8 cellular contexts compared by ENCODE assay signal in the genomic region with DNA sequence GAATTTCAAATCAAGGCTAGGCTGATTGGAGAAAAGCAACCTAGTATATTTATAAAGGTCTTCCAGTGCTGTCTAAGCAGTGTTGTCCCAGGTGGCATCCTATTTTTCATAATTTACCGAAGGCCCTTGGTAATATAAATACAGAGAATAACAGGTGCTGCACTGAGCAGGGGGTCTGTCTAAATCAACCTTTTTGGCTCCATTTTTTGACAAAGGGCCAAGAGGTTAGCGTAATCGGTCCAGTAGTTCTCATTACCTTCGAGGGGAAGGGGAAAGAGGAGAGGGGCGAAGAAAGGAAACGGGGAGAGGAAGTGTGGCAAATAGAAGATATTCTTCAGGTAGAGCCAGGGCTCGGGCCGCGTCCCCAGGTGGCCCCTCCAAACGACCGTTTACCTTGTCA. TPM values are rescaled to one million over a fixed set of nuclear protein-coding genes. Genes with fewer than 3 reads are reported as not detected.
DNase-seq lines count a peak whose midpoint lies in the region; ATAC-seq and TF ChIP-seq lines count a peak whose summit lies in the region.

No MANE protein-coding gene starts in this region.

- no peak for TF ChIP-seq CTCF in AG09309 (IDR thresholded peaks at IDR 0.05; ENCODE audit: control insufficient read depth, insufficient read depth, low read depth, low read length, missing control alignments)
- TF ChIP-seq CTCF in MM.1S (IDR thresholded peaks at IDR 0.05; ENCODE audit: low read length) = no peak
- no peak for TF ChIP-seq CTCF in MCF 10A (IDR thresholded peaks at IDR 0.05; ENCODE audit: unreplicated experiment)
- TF ChIP-seq CTCF in lung (IDR thresholded peaks at IDR 0.05; ENCODE audit: control extremely low read depth, extremely low read depth) = no peak
- no peak for TF ChIP-seq CTCF in upper lobe of right lung (IDR thresholded peaks at IDR 0.05)

- no peaks in the 10 kb centered on the region for H3K36me3 Mint-ChIP-seq in MCF 10A (ENCODE audit: insufficient read depth, unreplicated experiment)

- H3K9me3 ChIP-seq in MM.1S (replicated peaks; ENCODE audit: insufficient read depth, low read length) = no peaks in the 10 kb centered on the region
- no peaks in the 10 kb centered on the region for H3K9me3 ChIP-seq in lung (ENCODE audit: control insufficient read depth in 2 of 2, insufficient read depth in 1 of 2, low read length in 1 of 2)
- H3K9me3 ChIP-seq in upper lobe of right lung = no peaks in the 10 kb centered on the region

- peak overlapping the region; percentile 59 for H3K4me2 ChIP-seq in MM.1S (ENCODE audit: low read depth, low read length)

- POLR2A ChIA-PET in MCF 10A (lab: Yijun Ruan, JAX) = interaction anchor here (0.5 to 3.1 kb wide), 11 partner anchors 8 to 856 kb away, joined by 3 to 17 read pairs (median 3); a partner anchor contains a TSS

- peak overlapping the region; percentile 85 for H3K9ac ChIP-seq in MM.1S (ENCODE audit: low read length)

- peak overlapping the region; percentile 91; the same call in 1 of the 2 replicates for H3K27ac ChIP-seq in MM.1S (ENCODE audit: low read length)
- H3K27ac ChIP-seq in lung (ENCODE audit: low read depth in 1 of 2, low read length in 1 of 2) = peak overlapping the region; percentile 61 to 99
- H3K27ac ChIP-seq in upper lobe of right lung = peak overlapping the region; percentile 96

- H3K4me3 ChIP-seq in AG09309 (ENCODE audit: control insufficient read depth, low read depth, low read length) (peak overlapping the region; percentile 58), MM.1S (ENCODE audit: low read length) (peak overlapping the region; percentile 61), lung (peak overlapping the region; percentile 65), upper lobe of right lung (peak overlapping the region; percentile 99)

- no peaks in the 10 kb centered on the region for H4K20me1 ChIP-seq in MM.1S (ENCODE audit: insufficient read depth, low read length)

- H3K9me3 Mint-ChIP-seq in MCF 10A (ENCODE audit: unreplicated experiment) = no peaks in the 10 kb centered on the region

- peaks cover 34% of the 10 kb centered on the region for H3K79me2 ChIP-seq in MM.1S (ENCODE audit: low read length)

- CTCF ChIA-PET in MCF 10A (lab: Yijun Ruan, JAX) = interaction anchor here (0.6 to 0.7 kb wide), 2 partner anchors 89 to 252 kb away, joined by 5 read pairs; no protein-coding TSS in a partner anchor

- TSS peak; percentile 71 for BruUV-seq in MCF 10A (replicated peaks; lab: Mats Ljungman, UMichigan)

- H3K4me1 ChIP-seq in MM.1S (ENCODE audit: low read length) (no peaks in the 10 kb centered on the region), lung (ENCODE audit: control insufficient read depth in 2 of 2, insufficient read depth in 2 of 2, low read length in 2 of 2) (peaks cover 4 to 7% of the 10 kb centered on the region in 2 donors), upper lobe of right lung (peaks cover 16% of the 10 kb centered on the region)

- ATAC-seq in GM19328 (IDR thresholded peaks at IDR 0.05; ENCODE audit: unreplicated experiment) (peak; percentile 3), lung (ENCODE audit: insufficient read depth, low FRiP score) (no peak), upper lobe of right lung (no peak)

- H3K27me3 ChIP-seq in MM.1S (replicated peaks; ENCODE audit: insufficient read depth, low read length) = no peaks in the 10 kb centered on the region
- no peaks in the 10 kb centered on the region for H3K27me3 ChIP-seq in lung (ENCODE audit: control insufficient read depth, insufficient read depth)
- H3K27me3 ChIP-seq in upper lobe of right lung = no peaks in the 10 kb centered on the region

- 0% methylated on average over 11 of the region's 11 CpGs for WGBS in lung, 2 donors

- H3K4me3 Mint-ChIP-seq in MCF 10A (ENCODE audit: unreplicated experiment) = peak overlapping the region; percentile 94

- peak overlapping the region; percentile 99 for H3K27ac Mint-ChIP-seq in MCF 10A (ENCODE audit: low read depth, unreplicated experiment)

- H3K36me3 ChIP-seq in MM.1S (replicated peaks; ENCODE audit: insufficient read depth, low read length) (no peaks in the 10 kb centered on the region), lung (ENCODE audit: control insufficient read depth in 2 of 2, insufficient read depth in 2 of 2, low read length in 2 of 2) (no peaks in the 10 kb centered on the region), upper lobe of right lung (no peaks in the 10 kb centered on the region)

- H3F3A ChIP-seq in MM.1S (ENCODE audit: insufficient read depth, low read length) = peaks cover 4% of the 10 kb centered on the region

- peaks cover 29% of the 10 kb centered on the region for H3K4me1 Mint-ChIP-seq in MCF 10A (ENCODE audit: insufficient read depth, unreplicated experiment)

- H3K9me2 ChIP-seq in MM.1S (replicated peaks; ENCODE audit: insufficient read depth, low read length) = no peaks in the 10 kb centered on the region

- peak overlapping the region; percentile 62 for H2AFZ ChIP-seq in MM.1S (ENCODE audit: low read length)

- intact Hi-C loops in MCF 10A (cut with micrococcal nuclease) = no loop called here
- intact Hi-C loops in upper lobe of right lung (cut with DNase I) = no loop called here

- no peaks in the 10 kb centered on the region for H3K27me3 Mint-ChIP-seq in MCF 10A (ENCODE audit: insufficient read depth, unreplicated experiment)

- DNase-seq in AG09309 (ENCODE audit: low read depth) (no peak), MM.1S (no peak), MCF 10A (ENCODE audit: unreplicated experiment) (peak; percentile 34), lung (ENCODE audit: low spot score) (no peak), upper lobe of right lung (no peak), T-helper 9 cell (no peak)
- DNase-seq in activated CD8-positive, alpha-beta memory T cell treated with anti-CD3 and anti-CD28 coated beads, Interleukin-2, amount 50 U/mL, for 4 hours = no peak

RNA-seq across cellular contexts. Expression of a gene that starts 0.8 kb away (rescaled TPM):
- 32.9 and 33.0 TPM in 2 replicates for total RNA-seq in MCF 10A (2022)
- total RNA-seq in lung = 10 to 100 TPM; 32.9 to 65.4 TPM
- polyA plus RNA-seq in lung = 10 to 100 TPM; 10.3 to 14.0 TPM
- total RNA-seq in upper lobe of right lung = 34.3 TPM

RNA-seq across cellular contexts. Expression of a gene that starts 37.2 kb away (rescaled TPM):
- total RNA-seq in MCF 10A (2022) = not detected in 2 replicates
- total RNA-seq in lung = under 1 TPM; 0.71 to 0.74 TPM
- 1 to 10 TPM in 1 of 2 donors, under 1 TPM in 1; 0.43 to 1.9 TPM for polyA plus RNA-seq in lung
- 1.1 TPM for total RNA-seq in upper lobe of right lung
